1 cellular context compared by ENCODE assay signal in genomic region chr11:102220728-102221467, GRCh38.
TF ChIP-seq lines count a peak whose summit lies in the region.

No MANE protein-coding gene starts in this region.

TF ChIP-seq in WTC11, 78 proteins besides CTCF, POLR2A, EP300 and RAD21 (continued from another document):
- TF ChIP-seq, protein P1, sequence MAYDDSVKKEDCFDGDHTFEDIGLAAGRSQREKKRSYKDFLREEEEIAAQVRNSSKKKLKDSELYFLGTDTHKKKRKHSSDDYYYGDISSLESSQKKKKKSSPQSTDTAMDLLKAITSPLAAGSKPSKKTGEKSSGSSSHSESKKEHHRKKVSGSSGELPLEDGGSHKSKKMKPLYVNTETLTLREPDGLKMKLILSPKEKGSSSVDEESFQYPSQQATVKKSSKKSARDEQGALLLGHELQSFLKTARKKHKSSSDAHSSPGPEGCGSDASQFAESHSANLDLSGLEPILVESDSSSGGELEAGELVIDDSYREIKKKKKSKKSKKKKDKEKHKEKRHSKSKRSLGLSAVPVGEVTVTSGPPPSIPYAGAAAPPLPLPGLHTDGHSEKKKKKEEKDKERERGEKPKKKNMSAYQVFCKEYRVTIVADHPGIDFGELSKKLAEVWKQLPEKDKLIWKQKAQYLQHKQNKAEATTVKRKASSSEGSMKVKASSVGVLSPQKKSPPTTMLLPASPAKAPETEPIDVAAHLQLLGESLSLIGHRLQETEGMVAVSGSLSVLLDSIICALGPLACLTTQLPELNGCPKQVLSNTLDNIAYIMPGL (CRISPR knock-in tag; IDR thresholded peaks at IDR 0.05) = no peak
- no peak for TF ChIP-seq JAZF1 (CRISPR knock-in tag; IDR thresholded peaks at IDR 0.05)
